ENCODE assay signal across 11 cellular contexts in the genomic region with DNA sequence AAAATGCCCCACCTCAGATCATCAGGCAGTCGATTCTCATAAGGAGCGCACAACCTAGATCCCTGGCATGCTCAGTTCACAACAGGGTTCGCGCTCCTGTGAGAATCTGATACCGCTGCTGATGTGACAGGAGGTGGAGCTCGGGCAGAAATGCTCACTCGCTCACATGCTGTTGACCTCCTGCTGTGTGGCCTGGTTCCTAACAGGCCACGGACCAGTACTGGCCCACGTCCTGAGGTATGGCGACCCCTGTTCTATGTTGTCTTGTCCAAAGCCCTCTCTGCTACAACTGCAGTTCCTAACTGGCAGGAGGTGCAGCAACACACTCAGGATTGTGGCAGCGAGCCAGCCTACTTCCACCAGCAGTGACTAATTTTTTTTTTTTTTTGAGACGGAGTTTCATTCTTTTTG.
DNase-seq lines count a peak whose midpoint lies in the region; ATAC-seq and TF ChIP-seq lines count a peak whose summit lies in the region.
"Had no signal": no experiment of that assay in that cellular context is flagged by ENCODE, and none has a peak within 500 bp of the region (broad histone marks: within the 10 kb centered on the region; RNA-seq: fewer than 3 reads in every experiment).

No MANE protein-coding gene starts in this region.

- no peak overlapping the region for H3K27ac Mint-ChIP-seq in MCF 10A (ENCODE audit: low read depth, unreplicated experiment)

- CTCF ChIA-PET in MCF 10A (lab: Yijun Ruan, JAX): interaction anchor here (0.8 kb wide), 1 partner anchor 120 kb away, joined by 4 read pairs; no protein-coding TSS in a partner anchor

- H3K36me3 ChIP-seq in breast epithelium (no peaks in the 10 kb centered on the region), left ventricle myocardium inferior (peaks cover 58% of the 10 kb centered on the region)

- no peaks in the 10 kb centered on the region for H3K9me3 Mint-ChIP-seq in MCF 10A (ENCODE audit: unreplicated experiment)

- H3K36me3 Mint-ChIP-seq in MCF 10A (ENCODE audit: insufficient read depth, unreplicated experiment): peaks cover 44% of the 10 kb centered on the region

- H3K9me3 ChIP-seq in breast epithelium (no peaks in the 10 kb centered on the region), left ventricle myocardium inferior (replicated peaks) (no peaks in the 10 kb centered on the region)
- H3K9me3 ChIP-seq: upper lobe of right lung had no signal

- TF ChIP-seq CTCF in MCF 10A (IDR thresholded peaks at IDR 0.05; ENCODE audit: unreplicated experiment) (no peak), breast epithelium (IDR thresholded peaks at IDR 0.05) (no peak), astrocyte of the cerebellum (IDR thresholded peaks at IDR 0.05; ENCODE audit: low read depth, low read length, missing control alignments) (no peak), left ventricle myocardium inferior (IDR thresholded peaks at IDR 0.05; ENCODE audit: borderline replicate concordance) (no peak)

- H3K4me3 Mint-ChIP-seq in MCF 10A (ENCODE audit: unreplicated experiment): no peak overlapping the region
- H3K4me3 Mint-ChIP-seq: naive thymus-derived CD4-positive, alpha-beta T cell had no signal

- TF ChIP-seq POLR2A in breast epithelium (IDR thresholded peaks at IDR 0.05): no peak

- no peaks in the 10 kb centered on the region for H3K27me3 Mint-ChIP-seq in MCF 10A (ENCODE audit: insufficient read depth, unreplicated experiment)
- H3K27me3 Mint-ChIP-seq: naive thymus-derived CD4-positive, alpha-beta T cell had no signal

- in situ Hi-C loops in astrocyte of the cerebellum (cut with HindIII; ENCODE audit: low sequenced_read_pairs): no loop called here

- intact Hi-C loops in MCF 10A (cut with micrococcal nuclease): no loop called here
- intact Hi-C loops in breast epithelium (cut with DNase I; ENCODE audit: low total_unique reads): no loop called here
- intact Hi-C loops in left ventricle myocardium inferior (cut with micrococcal nuclease): no loop called here

- POLR2A ChIA-PET in MCF 10A (lab: Yijun Ruan, JAX): no interaction called here

- DNase-seq in MCF 10A (ENCODE audit: unreplicated experiment) (peak; percentile 80), breast epithelium (ENCODE audit: low spot score in 2 of 2) (no peak), astrocyte of the cerebellum (ENCODE audit: low read depth) (peak; percentile 79), left ventricle myocardium inferior (peak; percentile 41), MV-4-11 (lab: John Stamatoyannopoulos, UW) (no peak), midbrain (lab: John Stamatoyannopoulos, UW) (no peak)
- DNase-seq: naive thymus-derived CD4-positive, alpha-beta T cell; upper lobe of right lung had no signal

- H3K4me3 ChIP-seq in breast epithelium (no peak overlapping the region), astrocyte of the cerebellum (ENCODE audit: low read depth, low read length) (no peak overlapping the region), left ventricle myocardium inferior (no peak overlapping the region)
- H3K4me3 ChIP-seq: GM12878, upper lobe of right lung had no signal

- no TSS peak for BruUV-seq in MCF 10A (replicated peaks; lab: Mats Ljungman, UMichigan)

- H3K4me1 ChIP-seq in breast epithelium (no peaks in the 10 kb centered on the region), left ventricle myocardium inferior (peaks cover 21% of the 10 kb centered on the region)
- H3K4me1 ChIP-seq: upper lobe of right lung had no signal

- H3K27me3 ChIP-seq in breast epithelium (no peaks in the 10 kb centered on the region), left ventricle myocardium inferior (ENCODE audit: low read depth) (no peaks in the 10 kb centered on the region)
- H3K27me3 ChIP-seq: upper lobe of right lung had no signal

- ATAC-seq in GM19395 (IDR thresholded peaks at IDR 0.05; ENCODE audit: unreplicated experiment): no peak
- no peak for ATAC-seq in GM21423 (IDR thresholded peaks at IDR 0.05; ENCODE audit: unreplicated experiment)
- ATAC-seq: GM12878; naive thymus-derived CD4-positive, alpha-beta T cell; upper lobe of right lung had no signal

- H3K27ac ChIP-seq in breast epithelium: no peak overlapping the region
- no peak overlapping the region for H3K27ac ChIP-seq in left ventricle myocardium inferior (replicated peaks)
- H3K27ac ChIP-seq: upper lobe of right lung had no signal

- H3K4me1 Mint-ChIP-seq in MCF 10A (ENCODE audit: insufficient read depth, unreplicated experiment): peaks cover 18% of the 10 kb centered on the region

Comparison
In these comparisons a context has a peak if more than half of its experiments do, and no peak if none do; other contexts are left out.
1. DNase-seq: peak in MCF 10A (single experiment), astrocyte of the cerebellum (single experiment) and left ventricle myocardium inferior (single experiment); none in breast epithelium (0 of 2), MV-4-11 (single experiment) and midbrain (single experiment).